8 cellular contexts compared by ENCODE assay signal in genomic region chr21:26845066-26845749, GRCh38. TPM values are rescaled to one million over a fixed set of nuclear protein-coding genes. Genes with fewer than 3 reads are reported as not detected.
A peak's percentile ranks its signal among the peaks of the same experiment; 100 is the strongest.
DNase-seq lines count a peak whose midpoint lies in the region; ATAC-seq and TF ChIP-seq lines count a peak whose summit lies in the region.

Gene ADAMTS1, minus strand, starts transcription at chr21:26845409. Its CDS starts 455 bp downstream, at chr21:26844954.

- peaks cover 0 to 27% (median 23%) of the 10 kb centered on the region in 9 donors for H3K36me3 ChIP-seq in heart right ventricle

- H3K27me3 ChIP-seq in heart right ventricle = peaks cover 0 to 57% (median 0%) of the 10 kb centered on the region in 7 donors

- intact Hi-C loops in heart right ventricle (cut with DNase I) = loop anchor here (1.0 to 10.0 kb wide), 13 partner anchors 73 to 1947 kb away; no protein-coding TSS in a partner anchor

- no peaks in the 10 kb centered on the region for H3K9me3 ChIP-seq in heart right ventricle

- peaks cover 3 to 59% (median 48%) of the 10 kb centered on the region in 9 donors for H3K4me1 ChIP-seq in heart right ventricle

- peak; percentile 66 to 86 (median 73) for ATAC-seq in heart right ventricle
- ATAC-seq in omental fat pad (ENCODE audit: low FRiP score) = peak; percentile 75
- no peak for ATAC-seq in GM19455 (IDR thresholded peaks at IDR 0.05; ENCODE audit: unreplicated experiment)
- no peak for ATAC-seq in HG02981 (IDR thresholded peaks at IDR 0.05; ENCODE audit: unreplicated experiment)

- peak within 1 kb of the TSS; percentile 60 to 95 (median 80) for H3K4me3 ChIP-seq in heart right ventricle

- DNase-seq in GM03348 (ENCODE audit: low spot score) = peak; percentile 91
- peak; percentile 79 for DNase-seq in NCI-H226
- peak in 57 of 58 donors; percentile 36 to 99 (median 89) for DNase-seq in anterior cingulate cortex (lab: John Stamatoyannopoulos, UW)
- DNase-seq in heart right ventricle = peak; percentile 94
- peak; percentile 80 for DNase-seq in omental fat pad (ENCODE audit: low spot score)
- no peak for DNase-seq in NCI-H146 (lab: John Stamatoyannopoulos, UW)

- TF ChIP-seq CTCF in heart right ventricle (IDR thresholded peaks at IDR 0.05) (peak in 7 of 9 donors; percentile 5 to 47 (median 22)), omental fat pad (IDR thresholded peaks at IDR 0.05) (no peak)

- H3K27ac ChIP-seq in heart right ventricle = peak within 1 kb of the TSS; percentile 93 to 99 (median 96)

- WGBS in heart right ventricle, 2 donors = 0% methylated on average over 45 to 54 of the region's 54 CpGs

RNA-seq across cellular contexts. Expression of gene ADAMTS1, which starts in this region (rescaled TPM):
- total RNA-seq in heart right ventricle = 100 to 1,000 TPM in 2 of 10 donors, 10 to 100 TPM in 8; 43.7 to 169 (median 78.1) TPM
- 10 to 100 TPM; 20.4 to 29.8 TPM for polyA plus RNA-seq in heart right ventricle
- 100 to 1,000 TPM; 156 to 391 (median 347) TPM for total RNA-seq in omental fat pad

Comparison
In these comparisons a context has a peak if more than half of its experiments do, and no peak if none do; other contexts are left out.
1. ATAC-seq: peak in heart right ventricle (8 of 8) and omental fat pad (single experiment); none in GM19455 (single experiment) and HG02981 (single experiment).
2. CTCF ChIP-seq: peak in heart right ventricle (7 of 9); none in omental fat pad (0 of 3).